ENCODE assay signal across 22 cellular contexts in genomic region chr9:94823710-94824109, GRCh38.
DNase-seq lines count a peak whose midpoint lies in the region; ATAC-seq and TF ChIP-seq lines count a peak whose summit lies in the region.
"Had no signal": no experiment of that assay in that cellular context is flagged by ENCODE, and none has a peak within 500 bp of the region (broad histone marks: within the 10 kb centered on the region; RNA-seq: fewer than 3 reads in every experiment).

No MANE protein-coding gene starts in this region.

- H3K4me1 ChIP-seq in Panc1 (ENCODE audit: control insufficient read depth, insufficient read depth, low read length): peaks cover 7% of the 10 kb centered on the region
- H3K4me1 ChIP-seq in hepatocyte (ENCODE audit: insufficient read depth): peaks cover 61% of the 10 kb centered on the region
- peaks cover 43 to 88% of the 10 kb centered on the region in 2 donors for H3K4me1 ChIP-seq in thoracic aorta (ENCODE audit: control insufficient read depth in 1 of 2, low read depth in 2 of 2)
- peaks cover 4 to 10% of the 10 kb centered on the region in 2 donors for H3K4me1 ChIP-seq in aorta (ENCODE audit: control insufficient read depth in 1 of 2, insufficient read depth in 2 of 2, low read length in 2 of 2)
- H3K4me1 ChIP-seq: HAP-1, Peyer's patch had no signal

- no TSS peak for BruUV-seq in Panc1 (replicated peaks; lab: Mats Ljungman, UMichigan)
- BruUV-seq in Calu3 (replicated peaks; lab: Mats Ljungman, UMichigan): no TSS peak

- in situ Hi-C loops in Panc1 (cut with HindIII; ENCODE audit: low pct_unique_long_range_greater_than_20kb, low sequenced_read_pairs): no loop called here

- H3K79me2 ChIP-seq in hepatocyte: peaks cover 12% of the 10 kb centered on the region

- intact Hi-C loops in Panc1 (cut with micrococcal nuclease; ENCODE audit: unreplicated experiment): no loop called here
- intact Hi-C loops in aorta (cut with DNase I): no loop called here
- intact Hi-C loops in Calu3 (cut with micrococcal nuclease; ENCODE audit: unreplicated experiment): no loop called here

- H3K9me3 Mint-ChIP-seq in Calu3 (ENCODE audit: low read depth, unreplicated experiment): no peaks in the 10 kb centered on the region
- H3K9me3 Mint-ChIP-seq: CD4-positive, alpha-beta T cell; HFFc6 had no signal

- H2AFZ ChIP-seq in hepatocyte: no peak overlapping the region
- H2AFZ ChIP-seq: GM23248 had no signal

- no peaks in the 10 kb centered on the region for H3K27me3 Mint-ChIP-seq in Calu3 (ENCODE audit: unreplicated experiment)
- H3K27me3 Mint-ChIP-seq: CD4-positive, alpha-beta T cell had no signal

- no peaks in the 10 kb centered on the region for H3K9me3 ChIP-seq in Panc1 (ENCODE audit: control insufficient read depth, insufficient read depth, low read depth, low read length)
- no peaks in the 10 kb centered on the region for H3K9me3 ChIP-seq in hepatocyte (ENCODE audit: low read depth)
- H3K9me3 ChIP-seq in thoracic aorta: no peaks in the 10 kb centered on the region
- H3K9me3 ChIP-seq in aorta (ENCODE audit: control insufficient read depth, low read length): no peaks in the 10 kb centered on the region
- H3K9me3 ChIP-seq: BLaER1 treated with 17β-estradiol and CSF1 and Interleukin-3, amounts not matched to agents 10 nM and 100 nM; HAP-1; Peyer's patch had no signal

- no peaks in the 10 kb centered on the region for H4K20me1 ChIP-seq in hepatocyte (ENCODE audit: insufficient read depth, poor library complexity, severe bottlenecking)
- H4K20me1 ChIP-seq: BLaER1 treated with 17β-estradiol and CSF1 and Interleukin-3, amounts not matched to agents 10 nM and 100 nM had no signal

- no peak for ATAC-seq in Panc1
- no peak for ATAC-seq in thoracic aorta (ENCODE audit: insufficient number of reproducible peaks, low FRiP score, low read depth)
- no peak for ATAC-seq in aorta (ENCODE audit: low FRiP score)

- no peak for DNase-seq in Panc1 (ENCODE audit: low read depth, low spot score)
- no peak for DNase-seq in hepatocyte (ENCODE audit: low spot score)
- no peak for DNase-seq in thoracic aorta (ENCODE audit: low spot score)
- no peak for DNase-seq in aorta
- no peak for DNase-seq in H4 (ENCODE audit: low spot score)
- no peak for DNase-seq in NCI-H226
- no peak for DNase-seq in Calu3
- DNase-seq: AML-193; CD4-positive, alpha-beta T cell; GM23248; HFFc6; KBM-7; MV-4-11; NCI-H1105; NCI-H1436 treated with DMSO at 0.1 percent for 48 hours; NCI-H2029; NCI-H510A; NCI-H69; Peyer's patch; SHP77 treated with DMSO at 0.1 percent for 48 hours had no signal

- H3K9me2 ChIP-seq in hepatocyte (replicated peaks; ENCODE audit: insufficient read depth): no peaks in the 10 kb centered on the region

- H3K27ac ChIP-seq in Panc1 (ENCODE audit: low read length) (peak overlapping the region; percentile 51; the same call in 1 of the 2 replicates), hepatocyte (peak overlapping the region; percentile 55), thoracic aorta (peak overlapping the region; percentile 79 to 97), aorta (ENCODE audit: low read depth in 1 of 2, low read length in 2 of 2) (peak overlapping the region; percentile 29 to 83)
- H3K27ac ChIP-seq: BLaER1 treated with 17β-estradiol and CSF1 and Interleukin-3, amounts not matched to agents 10 nM and 100 nM; GM23248; Peyer's patch had no signal

- H3K36me3 Mint-ChIP-seq in Calu3 (ENCODE audit: insufficient read depth, unreplicated experiment): no peaks in the 10 kb centered on the region

- POLR2A ChIA-PET in Panc1 (lab: Charles Lee): interaction anchor here (0.5 kb wide), 1 partner anchor 1235 kb away, joined by 9 read pairs; no protein-coding TSS in a partner anchor

- H3K36me3 ChIP-seq in Panc1 (ENCODE audit: control insufficient read depth, insufficient read depth, low read length): no peaks in the 10 kb centered on the region
- H3K36me3 ChIP-seq in hepatocyte (replicated peaks; ENCODE audit: insufficient read depth, low read depth): no peaks in the 10 kb centered on the region
- no peaks in the 10 kb centered on the region for H3K36me3 ChIP-seq in thoracic aorta
- H3K36me3 ChIP-seq in aorta (ENCODE audit: control insufficient read depth in 1 of 2, insufficient read depth in 2 of 2, low read length in 1 of 2): no peaks in the 10 kb centered on the region
- H3K36me3 ChIP-seq: HAP-1, Peyer's patch had no signal

- no peak for TF ChIP-seq CTCF in Panc1 (IDR thresholded peaks at IDR 0.05)
- no peak for TF ChIP-seq CTCF in hepatocyte (IDR thresholded peaks at IDR 0.05; ENCODE audit: poor library complexity)
- no peak for TF ChIP-seq CTCF in thoracic aorta (IDR thresholded peaks at IDR 0.05)
- no peak for TF ChIP-seq CTCF in Calu3 (IDR thresholded peaks at IDR 0.05; ENCODE audit: unreplicated experiment)

- H3K27me3 ChIP-seq in Panc1 (ENCODE audit: control insufficient read depth, insufficient read depth, low read length) (no peaks in the 10 kb centered on the region), hepatocyte (no peaks in the 10 kb centered on the region), thoracic aorta (replicated peaks; ENCODE audit: insufficient read depth) (no peaks in the 10 kb centered on the region), aorta (ENCODE audit: control insufficient read depth in 1 of 2, insufficient read depth in 2 of 2, low read length in 1 of 2) (no peaks in the 10 kb centered on the region)
- H3K27me3 ChIP-seq: BLaER1 treated with 17β-estradiol and CSF1 and Interleukin-3, amounts not matched to agents 10 nM and 100 nM; Peyer's patch had no signal

- no peak overlapping the region for H3K4me3 Mint-ChIP-seq in Calu3 (ENCODE audit: low read depth, unreplicated experiment)
- H3K4me3 Mint-ChIP-seq: CD4-positive, alpha-beta T cell; HFFc6 had no signal

- no peak overlapping the region for H3K4me2 ChIP-seq in hepatocyte
- H3K4me2 ChIP-seq: BLaER1 treated with 17β-estradiol and CSF1 and Interleukin-3, amounts not matched to agents 10 nM and 100 nM had no signal

- WGBS in hepatocyte (ENCODE audit: low lambda C conversion rate, missing lambda C conversion rate): 100% methylated on average over 5 of the region's 5 CpGs
- 75 to 86% methylated on average over 5 of the region's 5 CpGs for WGBS in aorta, 2 donors

- H3K4me3 ChIP-seq in Panc1 (ENCODE audit: low read depth in 2 of 2, low read length in 2 of 2) (no peak overlapping the region), hepatocyte (no peak overlapping the region), thoracic aorta (no peak overlapping the region), aorta (ENCODE audit: low read length in 2 of 2) (no peak overlapping the region)
- H3K4me3 ChIP-seq: BLaER1 treated with 17β-estradiol and CSF1 and Interleukin-3, amounts not matched to agents 10 nM and 100 nM; GM23248; HAP-1; Peyer's patch had no signal

- H3K27ac Mint-ChIP-seq in Calu3 (ENCODE audit: unreplicated experiment): no peak overlapping the region
- H3K27ac Mint-ChIP-seq: CD4-positive, alpha-beta T cell; HFFc6 had no signal

- peaks cover 38% of the 10 kb centered on the region for H3K4me1 Mint-ChIP-seq in Calu3 (ENCODE audit: low read depth, unreplicated experiment)

- CTCF ChIA-PET in Panc1 (lab: Charles Lee) (no interaction called here), Calu3 (lab: Charles Lee) (no interaction called here)
